Comparison of ENCODE assay signal across 13 cellular contexts in genomic region chr22:19664406-19664805, GRCh38. TPM values are rescaled to one million over a fixed set of nuclear protein-coding genes. Genes with fewer than 3 reads are reported as not detected.
DNase-seq lines count a peak whose midpoint lies in the region; ATAC-seq and TF ChIP-seq lines count a peak whose summit lies in the region.
"Had no signal": no experiment of that assay in that cellular context is flagged by ENCODE, and none has a peak within 500 bp of the region (broad histone marks: within the 10 kb centered on the region; RNA-seq: fewer than 3 reads in every experiment).

No MANE protein-coding gene starts in this region.

- POLR2A ChIA-PET in WTC11 (lab: Charles Lee) = no interaction called here
- POLR2A ChIA-PET in naive thymus-derived CD8-positive, alpha-beta T cell (lab: Charles Lee) = no interaction called here

- H3K27me3 ChIP-seq in BE2C (no peaks in the 10 kb centered on the region), SJCRH30 (no peaks in the 10 kb centered on the region)

- no peaks in the 10 kb centered on the region for H3K9me3 ChIP-seq in BE2C
- H3K9me3 ChIP-seq in SJCRH30 (replicated peaks) = no peaks in the 10 kb centered on the region

- H3K4me1 ChIP-seq in BE2C (peaks cover 15% of the 10 kb centered on the region), SJCRH30 (peaks cover 25% of the 10 kb centered on the region)

- CTCF ChIA-PET in WTC11 (lab: Charles Lee) = interaction anchor here (0.6 to 8.4 kb wide), 5 partner anchors 15 to 146 kb away, joined by 3 to 70 read pairs (median 3); no protein-coding TSS in a partner anchor

- H3K4me3 Mint-ChIP-seq in nephron = peak overlapping the region in 2 of 3 experiments; percentile 28 to 48
- H3K4me3 Mint-ChIP-seq in WTC11 = no peak overlapping the region
- H3K4me3 Mint-ChIP-seq in naive thymus-derived CD8-positive, alpha-beta T cell = no peak overlapping the region
- H3K4me3 Mint-ChIP-seq: B cell had no signal

- H3K4me1 Mint-ChIP-seq in nephron (peaks cover 52% of the 10 kb centered on the region), WTC11 (peaks cover 15% of the 10 kb centered on the region)
- H3K4me1 Mint-ChIP-seq in naive thymus-derived CD8-positive, alpha-beta T cell = no peaks in the 10 kb centered on the region
- H3K4me1 Mint-ChIP-seq: B cell had no signal

- peak overlapping the region; percentile 39; the same call in 1 of the 2 replicates for H3K4me3 ChIP-seq in BE2C (ENCODE audit: low read depth, low read length)
- peak overlapping the region; percentile 39 for H3K4me3 ChIP-seq in SJCRH30
- H3K4me3 ChIP-seq in choroid plexus epithelial cell (ENCODE audit: low read depth, low read length) = no peak overlapping the region
- H3K4me3 ChIP-seq in foreskin fibroblast (ENCODE audit: low read depth in 1 of 2, low read length in 2 of 2) = no peak overlapping the region

- DNase-seq in BE2C (no peak), SJCRH30 (no peak), choroid plexus epithelial cell (ENCODE audit: low read depth) (peak; percentile 30), WTC11 (ENCODE audit: low spot score) (no peak), foreskin fibroblast (no peak)
- DNase-seq in naive thymus-derived CD8-positive, alpha-beta T cell = no peak
- DNase-seq: HCEC 1CT, KBM-7, NCI-H748 treated with DMSO at 0.1 percent for 48 hours had no signal

- no peaks in the 10 kb centered on the region for H3K9me3 Mint-ChIP-seq in nephron
- H3K9me3 Mint-ChIP-seq in WTC11 = no peaks in the 10 kb centered on the region
- H3K9me3 Mint-ChIP-seq in naive thymus-derived CD8-positive, alpha-beta T cell = no peaks in the 10 kb centered on the region

- H3K27me3 Mint-ChIP-seq in nephron (ENCODE audit: low read depth) (peaks cover 16% of the 10 kb centered on the region), WTC11 (ENCODE audit: low read depth) (peaks cover 10% of the 10 kb centered on the region)
- H3K27me3 Mint-ChIP-seq in naive thymus-derived CD8-positive, alpha-beta T cell = peaks cover 0 to 5% (median 0%) of the 10 kb centered on the region in 5 donors

- ATAC-seq in WTC11 (no peak), GM18517 (IDR thresholded peaks at IDR 0.05; ENCODE audit: unreplicated experiment) (no peak)
- no peak for ATAC-seq in naive thymus-derived CD8-positive, alpha-beta T cell

- TF ChIP-seq CTCF in BE2C (IDR thresholded peaks at IDR 0.05; ENCODE audit: low read depth, low read length) (no peak), choroid plexus epithelial cell (conservative IDR thresholded peaks at IDR 0.05; ENCODE audit: low read depth, low read length) (no peak), nephron (IDR thresholded peaks at IDR 0.05; ENCODE audit: unreplicated experiment in 3 of 3) (no peak), WTC11 (IDR thresholded peaks at IDR 0.05) (no peak), foreskin fibroblast (IDR thresholded peaks at IDR 0.05; ENCODE audit: low read depth, low read length) (no peak)

- H3K27ac Mint-ChIP-seq in nephron = peak overlapping the region; percentile 53 to 86 (median 61)
- no peak overlapping the region for H3K27ac Mint-ChIP-seq in WTC11
- H3K27ac Mint-ChIP-seq in naive thymus-derived CD8-positive, alpha-beta T cell = no peak overlapping the region
- H3K27ac Mint-ChIP-seq: B cell had no signal

- H3K27ac ChIP-seq in SJCRH30 = peak overlapping the region; percentile 61

- no peaks in the 10 kb centered on the region for H3K36me3 ChIP-seq in BE2C
- H3K36me3 ChIP-seq in SJCRH30 = no peaks in the 10 kb centered on the region

- H3K36me3 Mint-ChIP-seq in nephron (ENCODE audit: low read depth) (no peaks in the 10 kb centered on the region), WTC11 (no peaks in the 10 kb centered on the region)
- no peaks in the 10 kb centered on the region for H3K36me3 Mint-ChIP-seq in naive thymus-derived CD8-positive, alpha-beta T cell

TF ChIP-seq in WTC11, 78 proteins besides CTCF, POLR2A, EP300 and RAD21:
- TF ChIP-seq ELF4 (CRISPR knock-in tag; IDR thresholded peaks at IDR 0.05; ENCODE audit: low read depth) = no peak
- TF ChIP-seq ATF1 (CRISPR knock-in tag; IDR thresholded peaks at IDR 0.05) = no peak
- TF ChIP-seq GABPB1 (CRISPR knock-in tag; IDR thresholded peaks at IDR 0.05) = no peak
- no peak for TF ChIP-seq ZNF416 (CRISPR knock-in tag; IDR thresholded peaks at IDR 0.05)
- no peak for TF ChIP-seq FOXK1 (CRISPR knock-in tag; IDR thresholded peaks at IDR 0.05)
- TF ChIP-seq CREM (CRISPR knock-in tag; IDR thresholded peaks at IDR 0.05) = no peak
- no peak for TF ChIP-seq USF1 (CRISPR knock-in tag; IDR thresholded peaks at IDR 0.05)
- no peak for TF ChIP-seq ZMAT4 (CRISPR knock-in tag; IDR thresholded peaks at IDR 0.05)

RNA-seq across cellular contexts. Expression of gene SEPTIN5, which starts 49.9 kb away (rescaled TPM):
- polyA plus RNA-seq in BE2C (2012; ENCODE audit: insufficient read depth, insufficient read length, low read depth) = 113 TPM
- total RNA-seq in SJCRH30 (2014; rRNA removed; shearing (Covaris generic)) = 11.2 and 11.9 TPM in 2 replicates
- 12.6 to 22.4 TPM (median 15.2 TPM) in 3 replicates for total RNA-seq in WTC11 (2021)
- 1 to 10 TPM in 1 of 2 experiments, under 1 TPM in 1; 0.55 to 1.5 TPM for total RNA-seq in naive thymus-derived CD8-positive, alpha-beta T cell
- under 1 TPM in 1 of 3 donors, not detected in 2; 0.32 TPM for polyA plus RNA-seq in naive thymus-derived CD8-positive, alpha-beta T cell
- total RNA-seq: B cell had no signal

RNA-seq across cellular contexts. Expression of gene GP1BB, which starts 58.9 kb away (rescaled TPM):
- polyA plus RNA-seq in BE2C (2012; ENCODE audit: insufficient read depth, insufficient read length, low read depth) = 46.9 TPM
- 2.5 and 4.4 TPM in 2 replicates for total RNA-seq in SJCRH30 (2014; rRNA removed; shearing (Covaris generic))
- 1.4 to 4.3 TPM (median 3.3 TPM) in 3 replicates for total RNA-seq in WTC11 (2021)
- under 1 TPM in 1 of 2 experiments, not detected in 1; 0.34 TPM for total RNA-seq in naive thymus-derived CD8-positive, alpha-beta T cell
- polyA plus RNA-seq in naive thymus-derived CD8-positive, alpha-beta T cell = not detected
- total RNA-seq: B cell, HT1080 had no signal

Comparison
In these comparisons a context has a peak if more than half of its experiments do, and no peak if none do; other contexts are left out.
1. H3K4me3 ChIP-seq: peak in BE2C (single experiment) and SJCRH30 (single experiment); none in choroid plexus epithelial cell (single experiment) and foreskin fibroblast (0 of 2).
2. H3K27ac Mint-ChIP-seq: peak in nephron (3 of 3); none in WTC11 (single experiment) and naive thymus-derived CD8-positive, alpha-beta T cell (0 of 10).
3. H3K4me3 Mint-ChIP-seq: peak in nephron (2 of 3); none in WTC11 (single experiment) and naive thymus-derived CD8-positive, alpha-beta T cell (0 of 10).